ENCODE assay signal across 14 cellular contexts in genomic region chr18:54004828-54005227, GRCh38.
DNase-seq lines count a peak whose midpoint lies in the region; ATAC-seq, FAIRE-seq and TF ChIP-seq lines count a peak whose summit lies in the region.
"Had no signal": no experiment of that assay in that cellular context is flagged by ENCODE, and none has a peak within 500 bp of the region (broad histone marks: within the 10 kb centered on the region; RNA-seq: fewer than 3 reads in every experiment).

No MANE protein-coding gene starts in this region.

- no peak for TF ChIP-seq POLR2A in GM12878 (IDR thresholded peaks at IDR 0.05; ENCODE audit: low read depth, low read length)

- in situ Hi-C loops in GM12878 (cut with MboI): no loop called here

- no peak for TF ChIP-seq RAD21 in GM12878 (IDR thresholded peaks at IDR 0.05; ENCODE audit: insufficient read depth, low read depth, low read length)

- H4K20me1 ChIP-seq in GM12878 (ENCODE audit: control insufficient read depth, insufficient read depth): no peaks in the 10 kb centered on the region

- no peaks in the 10 kb centered on the region for H3K4me1 ChIP-seq in GM12878 (ENCODE audit: control insufficient read depth, insufficient read depth, low read length)
- H3K4me1 ChIP-seq: spleen had no signal

- no peaks in the 10 kb centered on the region for H3K79me2 ChIP-seq in GM12878 (ENCODE audit: control insufficient read depth, insufficient read depth, low read length)

- H3K36me3 ChIP-seq in GM12878 (ENCODE audit: control insufficient read depth in 2 of 2, insufficient read depth in 2 of 2, low read length in 1 of 2): no peaks in the 10 kb centered on the region
- H3K36me3 ChIP-seq: ovary, spleen, thoracic aorta had no signal

- H3K9ac ChIP-seq in GM12878 (ENCODE audit: control insufficient read depth, insufficient read depth, low read length): no peak overlapping the region

- no peak overlapping the region for H3K27ac ChIP-seq in GM12878 (ENCODE audit: control insufficient read depth, insufficient read depth)
- H3K27ac ChIP-seq: ovary, spleen, thoracic aorta had no signal

- POLR2A ChIA-PET in GM12878 (lab: Charles Lee): no interaction called here

- H3K4me3 ChIP-seq in GM12878: no peak overlapping the region
- H3K4me3 ChIP-seq: ovary, spleen, thoracic aorta had no signal

- TF ChIP-seq CTCF in GM12873 (IDR thresholded peaks at IDR 0.05; ENCODE audit: insufficient read depth, low read depth, low read length, missing control alignments) (peak; percentile 13), LNCAP (IDR thresholded peaks at IDR 0.05) (peak; percentile 14; the same call in 1 of the 2 replicates), GM12878 (IDR thresholded peaks at IDR 0.05 in 2 of 3, conservative IDR thresholded peaks at IDR 0.05 in 1 of 3; ENCODE audit: control insufficient read depth in 2 of 3, extremely low read depth in 1 of 3, insufficient read depth in 1 of 3, low read depth in 3 of 3, low read length in 3 of 3) (no peak)

- no TSS peak for BruUV-seq in GM12878 (replicated peaks; lab: Mats Ljungman, UMichigan)

- H3K9me3 ChIP-seq in GM12878 (replicated peaks; ENCODE audit: control insufficient read depth, insufficient read depth, low read length): no peaks in the 10 kb centered on the region
- H3K9me3 ChIP-seq: ovary, spleen, thoracic aorta had no signal

- SMC1A ChIA-PET in GM12878 (lab: Charles Lee; ENCODE audit: uncharacterized antibody, unreplicated experiment): no interaction called here

- H3K27me3 ChIP-seq in GM12878 (replicated peaks in 1 of 2; ENCODE audit: control insufficient read depth in 2 of 2, insufficient read depth in 2 of 2, low read length in 1 of 2): no peaks in the 10 kb centered on the region
- H3K27me3 ChIP-seq: ovary, spleen had no signal

- CTCF ChIA-PET in GM12878 (lab: Yijun Ruan, JAX): interaction anchor here (0.9 kb wide), 1 partner anchor 115 kb away, joined by 3 read pairs; no protein-coding TSS in a partner anchor

- no peak overlapping the region for H3K4me2 ChIP-seq in GM12878 (ENCODE audit: control insufficient read depth, insufficient read depth)

- ATAC-seq in GM12878 (peak; percentile 58), left lobe of liver (peak; percentile 34)

- DNase-seq in GM12878 (ENCODE audit: low read depth, low spot score) (no peak), left lobe of liver (ENCODE audit: low spot score) (no peak), globus pallidus (ENCODE audit: low spot score) (no peak)
- DNase-seq in activated CD4-positive, alpha-beta T cell treated with anti-CD3 and anti-CD28 coated beads for 48 hours: no peak
- no peak for DNase-seq in stimulated activated CD4-positive, alpha-beta T cell treated with anti-CD3 and anti-CD28 coated beads, Interleukin-2, amount 100 ng/mL, for 24 hours
- DNase-seq: activated CD8-positive, alpha-beta memory T cell treated with anti-CD3 and anti-CD28 coated beads for 24 hours; activated gamma-delta T cell; MM.1S; ovary; spleen had no signal

- FAIRE-seq in GM12878 (lab: Jason Lieb, UNC): no peak
- FAIRE-seq: RCC 7860 had no signal

- TF ChIP-seq EP300 in GM12878 (IDR thresholded peaks at IDR 0.05; ENCODE audit: borderline replicate concordance in 1 of 2, control insufficient read depth in 1 of 2, low read depth in 2 of 2, low read length in 2 of 2): no peak

- intact Hi-C loops in GM12878 (cut with micrococcal nuclease; ENCODE audit: unreplicated experiment): no loop called here

- 3% methylated on average over 4 of the region's 4 CpGs for WGBS in GM12878 (ENCODE audit: insufficient coverage, insufficient replicate concordance, low lambda C conversion rate, missing lambda C conversion rate)

- RAD21 ChIA-PET in GM12878 (lab: Charles Lee; ENCODE audit: unreplicated experiment): no interaction called here

- H2AFZ ChIP-seq in GM12878 (ENCODE audit: control insufficient read depth, low read depth, low read length): no peak overlapping the region

TF ChIP-seq in GM12878, 131 proteins besides CTCF, POLR2A, EP300 and RAD21:
- TF ChIP-seq ZNF207 (IDR thresholded peaks at IDR 0.05; ENCODE audit: borderline replicate concordance) (no peak), IRF5 (IDR thresholded peaks at IDR 0.05; ENCODE audit: borderline replicate concordance) (no peak), NRF1 (conservative IDR thresholded peaks at IDR 0.05; ENCODE audit: low read depth, low read length) (no peak), RFX5 (IDR thresholded peaks at IDR 0.05; ENCODE audit: low read depth, low read length) (no peak), MEF2A (IDR thresholded peaks at IDR 0.05; ENCODE audit: insufficient read depth, low read depth, low read length) (no peak), SUPT20H (IDR thresholded peaks at IDR 0.05; ENCODE audit: borderline replicate concordance, control insufficient read depth, low read depth, low read length) (no peak), CBX5 (IDR thresholded peaks at IDR 0.05; ENCODE audit: low read depth) (no peak), CHD2 (IDR thresholded peaks at IDR 0.05; ENCODE audit: borderline replicate concordance, low read depth, low read length) (no peak), RCOR1 (conservative IDR thresholded peaks at IDR 0.05; ENCODE audit: low read depth, low read length) (no peak), RELA (IDR thresholded peaks at IDR 0.05; ENCODE audit: borderline replicate concordance, partially characterized antibody) (no peak)
TF ChIP-seq in GM12878: peak in this region for 0.

Comparison
In these comparisons a context has a peak if more than half of its experiments do, and no peak if none do; other contexts are left out.
1. CTCF ChIP-seq: peak in GM12873 (single experiment) and LNCAP (single experiment); none in GM12878 (0 of 3).